ENCODE assay signal across 1 cellular context in genomic region chr2:74958277-74959105, GRCh38.
TF ChIP-seq lines count a peak whose summit lies in the region.

POLE4 (plus strand) TSS chr2:74958643; CDS start chr2:74958680, 37 bp downstream.

TF ChIP-seq in GM12878, 131 proteins besides CTCF, POLR2A, EP300 and RAD21 (continued from another document and continues in another):
- TF ChIP-seq ZBTB40 (IDR thresholded peaks at IDR 0.05; ENCODE audit: borderline replicate concordance), result no peak
- 0 out of 2 replicates have a peak, but pooled peaks have one; percentile 11 for TF ChIP-seq CREB1 (IDR thresholded peaks at IDR 0.05; ENCODE audit: low read depth)
- TF ChIP-seq ESRRA (IDR thresholded peaks at IDR 0.05; ENCODE audit: low read length), result peak; percentile 20; the same call in 1 of the 2 replicates
- no peak for TF ChIP-seq FOS (IDR thresholded peaks at IDR 0.05; ENCODE audit: borderline replicate concordance, extremely low read depth, insufficient read length)
- no peak for TF ChIP-seq TCF7 (IDR thresholded peaks at IDR 0.05; ENCODE audit: borderline replicate concordance)
- TF ChIP-seq TAF1 (IDR thresholded peaks at IDR 0.05; ENCODE audit: borderline replicate concordance, low read depth, low read length), result no peak; the same call in none of the 2 replicates
- 0 out of 4 replicates have a peak, but pooled peaks of 1 of the 2 experiments have one; percentile 16 for TF ChIP-seq IKZF2 (IDR thresholded peaks at IDR 0.05)
- TF ChIP-seq ASH2L (IDR thresholded peaks at IDR 0.05; ENCODE audit: borderline replicate concordance, low read depth), result peak; percentile 75; the same call in 1 of the 2 replicates
- TF ChIP-seq MAX (IDR thresholded peaks at IDR 0.05; ENCODE audit: low read depth, low read length), result peak; percentile 82
- TF ChIP-seq MEF2B (IDR thresholded peaks at IDR 0.05; ENCODE audit: partially characterized antibody, poor library complexity, severe bottlenecking), result peak; percentile 26
- peak; percentile 79 for TF ChIP-seq HDAC6 (IDR thresholded peaks at IDR 0.05; ENCODE audit: unreplicated experiment)
- no peak for TF ChIP-seq ZNF384 (IDR thresholded peaks at IDR 0.05; ENCODE audit: borderline replicate concordance, low read depth, low read length)
- no peak for TF ChIP-seq RELB (IDR thresholded peaks at IDR 0.05; ENCODE audit: low read depth)
- TF ChIP-seq BHLHE40 (IDR thresholded peaks at IDR 0.05; ENCODE audit: borderline replicate concordance in 1 of 2, low read depth in 2 of 2, low read length in 1 of 2), result peak; percentile 90 to 97
- peak; percentile 80; the same call in 1 of the 2 replicates for TF ChIP-seq ZNF207 (IDR thresholded peaks at IDR 0.05; ENCODE audit: borderline replicate concordance)
- peak; percentile 51; the same call in 1 of the 2 replicates for TF ChIP-seq ZNF24 (IDR thresholded peaks at IDR 0.05)
- TF ChIP-seq MTA2 (IDR thresholded peaks at IDR 0.05; ENCODE audit: low read depth), result 0 out of 2 replicates have a peak, but pooled peaks have one; percentile 31
- no peak for TF ChIP-seq ATF7 (IDR thresholded peaks at IDR 0.05; ENCODE audit: low read depth)
- TF ChIP-seq SMARCA5 (IDR thresholded peaks at IDR 0.05), result 0 out of 2 replicates have a peak, but pooled peaks have one; percentile 64
- no peak for TF ChIP-seq NR2C2 (IDR thresholded peaks at IDR 0.05; ENCODE audit: borderline replicate concordance, control insufficient read depth, insufficient read length, low read depth)
- no peak for TF ChIP-seq EZH2 (IDR thresholded peaks at IDR 0.05; ENCODE audit: borderline replicate concordance, control insufficient read depth, low read depth, low read length)
- no peak for TF ChIP-seq BCLAF1 (IDR thresholded peaks at IDR 0.05)
- TF ChIP-seq JUND (IDR thresholded peaks at IDR 0.05; ENCODE audit: low read depth, low read length), result no peak
- peak; percentile 14; the same call in 1 of the 2 replicates for TF ChIP-seq TCF12 (IDR thresholded peaks at IDR 0.05; ENCODE audit: low read depth, low read length)
- no peak for TF ChIP-seq CHD4 (IDR thresholded peaks at IDR 0.05)
- TF ChIP-seq PAX8 (IDR thresholded peaks at IDR 0.05), result no peak
- TF ChIP-seq SUPT20H (IDR thresholded peaks at IDR 0.05; ENCODE audit: borderline replicate concordance, control insufficient read depth, low read depth, low read length), result no peak
- TF ChIP-seq, protein P1, sequence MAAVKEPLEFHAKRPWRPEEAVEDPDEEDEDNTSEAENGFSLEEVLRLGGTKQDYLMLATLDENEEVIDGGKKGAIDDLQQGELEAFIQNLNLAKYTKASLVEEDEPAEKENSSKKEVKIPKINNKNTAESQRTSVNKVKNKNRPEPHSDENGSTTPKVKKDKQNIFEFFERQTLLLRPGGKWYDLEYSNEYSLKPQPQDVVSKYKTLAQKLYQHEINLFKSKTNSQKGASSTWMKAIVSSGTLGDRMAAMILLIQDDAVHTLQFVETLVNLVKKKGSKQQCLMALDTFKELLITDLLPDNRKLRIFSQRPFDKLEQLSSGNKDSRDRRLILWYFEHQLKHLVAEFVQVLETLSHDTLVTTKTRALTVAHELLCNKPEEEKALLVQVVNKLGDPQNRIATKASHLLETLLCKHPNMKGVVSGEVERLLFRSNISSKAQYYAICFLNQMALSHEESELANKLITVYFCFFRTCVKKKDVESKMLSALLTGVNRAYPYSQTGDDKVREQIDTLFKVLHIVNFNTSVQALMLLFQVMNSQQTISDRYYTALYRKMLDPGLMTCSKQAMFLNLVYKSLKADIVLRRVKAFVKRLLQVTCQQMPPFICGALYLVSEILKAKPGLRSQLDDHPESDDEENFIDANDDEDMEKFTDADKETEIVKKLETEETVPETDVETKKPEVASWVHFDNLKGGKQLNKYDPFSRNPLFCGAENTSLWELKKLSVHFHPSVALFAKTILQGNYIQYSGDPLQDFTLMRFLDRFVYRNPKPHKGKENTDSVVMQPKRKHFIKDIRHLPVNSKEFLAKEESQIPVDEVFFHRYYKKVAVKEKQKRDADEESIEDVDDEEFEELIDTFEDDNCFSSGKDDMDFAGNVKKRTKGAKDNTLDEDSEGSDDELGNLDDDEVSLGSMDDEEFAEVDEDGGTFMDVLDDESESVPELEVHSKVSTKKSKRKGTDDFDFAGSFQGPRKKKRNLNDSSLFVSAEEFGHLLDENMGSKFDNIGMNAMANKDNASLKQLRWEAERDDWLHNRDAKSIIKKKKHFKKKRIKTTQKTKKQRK (IDR thresholded peaks at IDR 0.05; ENCODE audit: low read depth, low read length), result no peak
- TF ChIP-seq ZNF274 (IDR thresholded peaks at IDR 0.05; ENCODE audit: insufficient read depth, insufficient read length), result no peak
- TF ChIP-seq, protein P2, sequence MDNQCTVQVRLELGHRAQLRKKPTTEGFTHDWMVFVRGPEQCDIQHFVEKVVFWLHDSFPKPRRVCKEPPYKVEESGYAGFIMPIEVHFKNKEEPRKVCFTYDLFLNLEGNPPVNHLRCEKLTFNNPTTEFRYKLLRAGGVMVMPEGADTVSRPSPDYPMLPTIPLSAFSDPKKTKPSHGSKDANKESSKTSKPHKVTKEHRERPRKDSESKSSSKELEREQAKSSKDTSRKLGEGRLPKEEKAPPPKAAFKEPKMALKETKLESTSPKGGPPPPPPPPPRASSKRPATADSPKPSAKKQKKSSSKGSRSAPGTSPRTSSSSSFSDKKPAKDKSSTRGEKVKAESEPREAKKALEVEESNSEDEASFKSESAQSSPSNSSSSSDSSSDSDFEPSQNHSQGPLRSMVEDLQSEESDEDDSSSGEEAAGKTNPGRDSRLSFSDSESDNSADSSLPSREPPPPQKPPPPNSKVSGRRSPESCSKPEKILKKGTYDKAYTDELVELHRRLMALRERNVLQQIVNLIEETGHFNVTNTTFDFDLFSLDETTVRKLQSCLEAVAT (IDR thresholded peaks at IDR 0.05), result 0 out of 2 replicates have a peak, but pooled peaks have one; percentile 6
- 0 out of 2 replicates have a peak, but pooled peaks have one; percentile 25 for TF ChIP-seq HDGF (IDR thresholded peaks at IDR 0.05)
- TF ChIP-seq ZNF217 (IDR thresholded peaks at IDR 0.05), result no peak
- no peak for TF ChIP-seq ZBED1 (IDR thresholded peaks at IDR 0.05; ENCODE audit: borderline replicate concordance)
- peak; percentile 12 for TF ChIP-seq SP1 (IDR thresholded peaks at IDR 0.05; ENCODE audit: low read depth, low read length)
- TF ChIP-seq, protein P3, sequence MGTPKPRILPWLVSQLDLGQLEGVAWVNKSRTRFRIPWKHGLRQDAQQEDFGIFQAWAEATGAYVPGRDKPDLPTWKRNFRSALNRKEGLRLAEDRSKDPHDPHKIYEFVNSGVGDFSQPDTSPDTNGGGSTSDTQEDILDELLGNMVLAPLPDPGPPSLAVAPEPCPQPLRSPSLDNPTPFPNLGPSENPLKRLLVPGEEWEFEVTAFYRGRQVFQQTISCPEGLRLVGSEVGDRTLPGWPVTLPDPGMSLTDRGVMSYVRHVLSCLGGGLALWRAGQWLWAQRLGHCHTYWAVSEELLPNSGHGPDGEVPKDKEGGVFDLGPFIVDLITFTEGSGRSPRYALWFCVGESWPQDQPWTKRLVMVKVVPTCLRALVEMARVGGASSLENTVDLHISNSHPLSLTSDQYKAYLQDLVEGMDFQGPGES (IDR thresholded peaks at IDR 0.05), result no peak
- TF ChIP-seq EED (IDR thresholded peaks at IDR 0.05; ENCODE audit: low read depth), result no peak
- no peak for TF ChIP-seq CEBPB (IDR thresholded peaks at IDR 0.05; ENCODE audit: borderline replicate concordance in 1 of 2, low read depth in 2 of 2, low read length in 2 of 2)
- peak; percentile 47; the same call in 1 of the 2 replicates for TF ChIP-seq CBFB (IDR thresholded peaks at IDR 0.05; ENCODE audit: low read depth)
- TF ChIP-seq POLR2AphosphoS5 (IDR thresholded peaks at IDR 0.05; ENCODE audit: low read length), result peak; percentile 96
- TF ChIP-seq SMAD5 (IDR thresholded peaks at IDR 0.05; ENCODE audit: low read depth), result peak; percentile 89; the same call in 1 of the 2 replicates
- TF ChIP-seq ZSCAN29 (IDR thresholded peaks at IDR 0.05), result no peak
- no peak for TF ChIP-seq SREBF1 (IDR thresholded peaks at IDR 0.05; ENCODE audit: low read length)
- TF ChIP-seq HCFC1 (IDR thresholded peaks at IDR 0.05; ENCODE audit: low read length), result peak; percentile 48
- TF ChIP-seq SUZ12 (IDR thresholded peaks at IDR 0.05; ENCODE audit: unreplicated experiment), result no peak
- TF ChIP-seq IKZF1 (conservative IDR thresholded peaks at IDR 0.05), result peak; percentile 90
- peak; percentile 93 for TF ChIP-seq GATAD2B (conservative IDR thresholded peaks at IDR 0.05; ENCODE audit: low read depth)
- peak; percentile 81; the same call in 2 of the 3 replicates for TF ChIP-seq POU2F2 (IDR thresholded peaks at IDR 0.05; ENCODE audit: borderline replicate concordance, low read depth, low read length)
- 0 out of 2 replicates have a peak, but pooled peaks have one; percentile 59 for TF ChIP-seq STAT1 (conservative IDR thresholded peaks at IDR 0.05)
- TF ChIP-seq FOXK2 (IDR thresholded peaks at IDR 0.05), result no peak
- no peak for TF ChIP-seq IRF5 (IDR thresholded peaks at IDR 0.05; ENCODE audit: borderline replicate concordance)
